ENCODE assay signal across 18 cellular contexts in genomic region chr4:37893164-37893563, GRCh38. TPM values are rescaled to one million over a fixed set of nuclear protein-coding genes. Genes with fewer than 3 reads are reported as not detected.
DNase-seq lines count a peak whose midpoint lies in the region; ATAC-seq, FAIRE-seq and TF ChIP-seq lines count a peak whose summit lies in the region.
"Had no signal": no experiment of that assay in that cellular context is flagged by ENCODE, and none has a peak within 500 bp of the region (broad histone marks: within the 10 kb centered on the region; RNA-seq: fewer than 3 reads in every experiment).

No MANE protein-coding gene starts in this region.

- peaks cover 23 to 57% (median 48%) of the 10 kb centered on the region in 4 donors for H3K4me1 Mint-ChIP-seq in CD4-positive, alpha-beta memory T cell
- peaks cover 55% of the 10 kb centered on the region for H3K4me1 Mint-ChIP-seq in activated naive CD8-positive, alpha-beta T cell (ENCODE audit: low read depth)
- H3K4me1 Mint-ChIP-seq in neural crest cell = peaks cover 9% of the 10 kb centered on the region

- peak overlapping the region in 6 of 7 donors; percentile 57 to 98 (median 96) for H3K27ac Mint-ChIP-seq in CD4-positive, alpha-beta memory T cell
- H3K27ac Mint-ChIP-seq in activated naive CD8-positive, alpha-beta T cell = peak overlapping the region; percentile 96
- H3K27ac Mint-ChIP-seq in neural crest cell (ENCODE audit: unreplicated experiment) = no peak overlapping the region

- TF ChIP-seq CTCF in neural crest cell (conservative IDR thresholded peaks at IDR 0.05) = no peak

- POLR2A ChIA-PET in CD4-positive, alpha-beta memory T cell (lab: Charles Lee; ENCODE audit: partially characterized antibody) = interaction anchor here (3.2 to 4.4 kb wide), 2 partner anchors 68 to 84 kb away, joined by 23 to 39 read pairs; partner anchors contain the start of gene PGM2

- H3K27ac ChIP-seq in CD4-positive, alpha-beta memory T cell (ENCODE audit: low read depth, low read length) = peak overlapping the region; percentile 61
- H3K27ac ChIP-seq: psoas muscle had no signal

- no peak for DNase-seq in CD4-positive, alpha-beta memory T cell
- DNase-seq in GM18507 (ENCODE audit: extremely low spot score, insufficient read length, low read depth) (no peak), neural crest cell (ENCODE audit: low read depth, low spot score) (no peak), amygdala (lab: John Stamatoyannopoulos, UW) (no peak)
- DNase-seq: aorta, cortex of kidney, GDM1, kidney glomerular epithelial cell, NCI-H2081, psoas muscle had no signal

- H3K36me3 Mint-ChIP-seq in CD4-positive, alpha-beta memory T cell = peaks cover 0 to 7% of the 10 kb centered on the region in 2 donors
- H3K36me3 Mint-ChIP-seq in activated naive CD8-positive, alpha-beta T cell = no peaks in the 10 kb centered on the region
- no peaks in the 10 kb centered on the region for H3K36me3 Mint-ChIP-seq in neural crest cell (ENCODE audit: low read depth)

- H3K4me3 ChIP-seq in CD4-positive, alpha-beta memory T cell (ENCODE audit: low read length in 2 of 2) = no peak overlapping the region

- ATAC-seq in HG02870 (IDR thresholded peaks at IDR 0.05; ENCODE audit: unreplicated experiment) (no peak), HG03571 (IDR thresholded peaks at IDR 0.05; ENCODE audit: unreplicated experiment) (no peak), GM21390 (IDR thresholded peaks at IDR 0.05; ENCODE audit: unreplicated experiment) (no peak)
- ATAC-seq: esophagus mucosa, HCT116, psoas muscle, Right ventricle myocardium inferior had no signal

- CTCF ChIA-PET in CD4-positive, alpha-beta memory T cell (lab: Charles Lee; ENCODE audit: partially characterized antibody) = no interaction called here

- peaks cover 40% of the 10 kb centered on the region for H3K4me1 ChIP-seq in CD4-positive, alpha-beta memory T cell (ENCODE audit: insufficient read depth, low read length)

- H3K36me3 ChIP-seq in CD4-positive, alpha-beta memory T cell (ENCODE audit: insufficient read depth, low read length) = no peaks in the 10 kb centered on the region

- H3K27me3 Mint-ChIP-seq in CD4-positive, alpha-beta memory T cell = no peaks in the 10 kb centered on the region
- H3K27me3 Mint-ChIP-seq in activated naive CD8-positive, alpha-beta T cell = no peaks in the 10 kb centered on the region
- H3K27me3 Mint-ChIP-seq in neural crest cell (ENCODE audit: low read depth) = peaks cover 85% of the 10 kb centered on the region

- FAIRE-seq in GM18507 (lab: Jason Lieb, UNC) = peak; percentile 21
- FAIRE-seq: TTC549 had no signal

- H3K9me3 Mint-ChIP-seq in CD4-positive, alpha-beta memory T cell = no peaks in the 10 kb centered on the region
- H3K9me3 Mint-ChIP-seq in activated naive CD8-positive, alpha-beta T cell (ENCODE audit: low read depth) = no peaks in the 10 kb centered on the region
- H3K9me3 Mint-ChIP-seq in neural crest cell = no peaks in the 10 kb centered on the region

- H3K9me3 ChIP-seq in CD4-positive, alpha-beta memory T cell (ENCODE audit: control insufficient read depth in 1 of 2, low read length in 2 of 2) = no peaks in the 10 kb centered on the region
- H3K9me3 ChIP-seq: psoas muscle had no signal

- no peaks in the 10 kb centered on the region for H3K27me3 ChIP-seq in CD4-positive, alpha-beta memory T cell (ENCODE audit: insufficient read depth, low read length)

- intact Hi-C loops in CD4-positive, alpha-beta memory T cell (cut with micrococcal nuclease) = loop anchor here (5.0 kb wide), 2 partner anchors 144 to 239 kb away; no protein-coding TSS in a partner anchor

- peak overlapping the region in 7 of 8 donors; percentile 96 to 99 (median 97) for H3K4me3 Mint-ChIP-seq in CD4-positive, alpha-beta memory T cell
- peak overlapping the region; percentile 94 for H3K4me3 Mint-ChIP-seq in activated naive CD8-positive, alpha-beta T cell
- H3K4me3 Mint-ChIP-seq in neural crest cell = peak overlapping the region; percentile 68

RNA-seq across cellular contexts. Expression of gene TBC1D1, which starts 2.3 kb away (rescaled TPM):
- 10 to 100 TPM; 44.8 to 46.7 TPM for total RNA-seq in CD4-positive, alpha-beta memory T cell
- polyA plus RNA-seq in CD4-positive, alpha-beta memory T cell = 10 to 100 TPM; 15.3 to 23.7 TPM
- total RNA-seq in neural crest cell = 113 TPM in 2 replicates
